In the genomic region with DNA sequence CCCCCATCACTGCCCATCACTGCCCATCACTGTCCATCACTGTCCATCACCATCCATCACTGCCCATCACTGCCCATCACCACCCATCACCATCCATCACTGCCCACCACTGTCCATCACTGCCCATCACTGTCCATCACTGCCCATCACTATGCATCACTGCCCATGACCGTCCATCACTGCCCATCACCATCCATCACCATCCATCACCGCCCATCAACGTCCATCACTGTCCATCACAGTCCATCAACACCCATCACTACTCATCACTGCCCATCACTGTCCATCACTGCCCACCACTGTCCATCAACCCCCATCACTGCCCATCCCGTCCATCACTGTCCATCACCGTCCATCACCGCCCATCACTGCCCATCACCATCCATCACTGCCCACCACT, we compare ENCODE assay signal across 28 cellular contexts. TPM values are rescaled to one million over a fixed set of nuclear protein-coding genes. Genes with fewer than 3 reads are reported as not detected.
"Had no signal": no experiment of that assay in that cellular context is flagged by ENCODE, and none has a peak within 500 bp of the region (broad histone marks: within the 10 kb centered on the region; RNA-seq: fewer than 3 reads in every experiment).

No MANE protein-coding gene starts in this region.

- H3K27ac Mint-ChIP-seq: activated CD4-positive, alpha-beta memory T cell treated with anti-CD3 and anti-CD28 coated beads for 36 hours; activated CD4-positive, alpha-beta T cell treated with anti-CD3 and anti-CD28 coated beads, Interleukin-2, amount 10 ng/mL, durations not matched to agents 7 days and 5 days; activated naive CD4-positive, alpha-beta T cell treated with anti-CD3 and anti-CD28 coated beads, Interleukin-2, amount 50 U/mL, for 24 hours; activated T-cell treated with anti-CD3 and anti-CD28 coated beads, Interleukin-2, amount 50 U/mL, for 24 hours; activated T-helper 1 cell treated with anti-CD3 and anti-CD28 coated beads, Interleukin-12 subunit alpha, Interleukin-12 subunit beta, Interleukin-2, Interleukin-4 antibody, amounts not matched to agents 30 ng/mL and 10 ng/mL and 1 ng/mL, durations not matched to agents 14 hours and 24 hours and 36 hours; T-cell had no signal

- H3K4me1 Mint-ChIP-seq: activated CD4-positive, alpha-beta T cell treated with anti-CD3 and anti-CD28 coated beads, Interleukin-2, amount 10 ng/mL, durations not matched to agents 7 days and 5 days; activated naive CD4-positive, alpha-beta T cell treated with anti-CD3 and anti-CD28 coated beads, Interleukin-2, amount 50 U/mL, for 24 hours; T-cell had no signal

- H3K27ac ChIP-seq: breast epithelium, SK-N-MC, VCaP had no signal

- H3K4me3 ChIP-seq: breast epithelium, SK-N-MC had no signal

- H3K4me1 ChIP-seq: breast epithelium had no signal

- H3K9me3 ChIP-seq: breast epithelium had no signal

- H3K36me3 ChIP-seq: breast epithelium had no signal

- H3K9me3 Mint-ChIP-seq: activated CD4-positive, alpha-beta memory T cell treated with anti-CD3 and anti-CD28 coated beads for 36 hours; activated CD4-positive, alpha-beta T cell treated with anti-CD3 and anti-CD28 coated beads, Interleukin-2, amount 10 ng/mL, durations not matched to agents 7 days and 5 days; activated naive CD4-positive, alpha-beta T cell treated with anti-CD3 and anti-CD28 coated beads, Interleukin-2, amount 50 U/mL, for 24 hours; activated T-cell treated with anti-CD3 and anti-CD28 coated beads, Interleukin-2, amount 50 U/mL, for 24 hours; activated T-helper 1 cell treated with anti-CD3 and anti-CD28 coated beads, Interleukin-12 subunit alpha, Interleukin-12 subunit beta, Interleukin-2, Interleukin-4 antibody, amounts not matched to agents 30 ng/mL and 10 ng/mL and 1 ng/mL, durations not matched to agents 14 hours and 24 hours and 36 hours; T-cell had no signal

- H3K4me3 Mint-ChIP-seq: activated CD4-positive, alpha-beta memory T cell treated with anti-CD3 and anti-CD28 coated beads for 36 hours; activated CD4-positive, alpha-beta T cell treated with anti-CD3 and anti-CD28 coated beads, Interleukin-2, amount 10 ng/mL, durations not matched to agents 7 days and 5 days; activated naive CD4-positive, alpha-beta T cell treated with anti-CD3 and anti-CD28 coated beads, Interleukin-2, amount 50 U/mL, for 24 hours; activated T-cell treated with anti-CD3 and anti-CD28 coated beads, Interleukin-2, amount 50 U/mL, for 24 hours; activated T-helper 1 cell treated with anti-CD3 and anti-CD28 coated beads, Interleukin-12 subunit alpha, Interleukin-12 subunit beta, Interleukin-2, Interleukin-4 antibody, amounts not matched to agents 30 ng/mL and 10 ng/mL and 1 ng/mL, durations not matched to agents 14 hours and 24 hours and 36 hours; T-cell had no signal

- DNase-seq: activated CD4-positive, alpha-beta memory T cell treated with anti-CD3 and anti-CD28 coated beads for 36 hours; activated CD4-positive, alpha-beta T cell treated with anti-CD3 and anti-CD28 coated beads, Interleukin-2, amount 10 ng/mL, durations not matched to agents 7 days and 5 days; activated CD4-positive, CD25-positive, alpha-beta regulatory T cell; activated effector memory CD4-positive, alpha-beta T cell treated with Interleukin-2 at 50 U/mL for 16 hours; activated naive CD4-positive, alpha-beta T cell; activated T-cell treated with anti-CD3 and anti-CD28 coated beads, Interleukin-2, amount 50 U/mL, for 24 hours; caudate nucleus; NCI-H1092; NCI-H1417; NCI-H1930; NCI-H2171; NCI-H345; NCI-H510A; NCI-H526 treated with DMSO at 0.1 percent for 48 hours; NCI-H82; T-helper 2 cell; T1000 had no signal

- H3K36me3 Mint-ChIP-seq: activated CD4-positive, alpha-beta memory T cell treated with anti-CD3 and anti-CD28 coated beads for 36 hours; activated naive CD4-positive, alpha-beta T cell treated with anti-CD3 and anti-CD28 coated beads, Interleukin-2, amount 50 U/mL, for 24 hours; T-cell had no signal

- ATAC-seq: T-cell had no signal

RNA-seq across cellular contexts. Expression of gene OTOS, which starts 57.8 kb away (rescaled TPM):
- total RNA-seq: activated CD4-positive, alpha-beta memory T cell treated with anti-CD3 and anti-CD28 coated beads for 36 hours; activated CD4-positive, alpha-beta T cell treated with anti-CD3 and anti-CD28 coated beads, Interleukin-2, amount 10 ng/mL, durations not matched to agents 7 days and 5 days; activated CD8-positive, alpha-beta memory T cell treated with anti-CD3 and anti-CD28 coated beads for 36 hours; activated T-helper 1 cell treated with anti-CD3 and anti-CD28 coated beads, Interleukin-12 subunit alpha, Interleukin-12 subunit beta, Interleukin-2, Interleukin-4 antibody, amounts not matched to agents 30 ng/mL and 10 ng/mL and 1 ng/mL, durations not matched to agents 14 hours and 24 hours and 36 hours; aorta; breast epithelium; LHCN-M2; M059J; OCI-LY7; T-cell had no signal
- polyA plus RNA-seq: aorta had no signal
